11 cellular contexts compared by ENCODE assay signal in genomic region chr17:73643846-73644144, GRCh38. TPM values are rescaled to one million over a fixed set of nuclear protein-coding genes. Genes with fewer than 3 reads are reported as not detected.
DNase-seq lines count a peak whose midpoint lies in the region; ATAC-seq and TF ChIP-seq lines count a peak whose summit lies in the region.
"Had no signal": no experiment of that assay in that cellular context is flagged by ENCODE, and none has a peak within 500 bp of the region (broad histone marks: within the 10 kb centered on the region; RNA-seq: fewer than 3 reads in every experiment).

No MANE protein-coding gene starts in this region.

- TF ChIP-seq CTCF in RWPE2 (IDR thresholded peaks at IDR 0.05; ENCODE audit: poor library complexity, severe bottlenecking) (no peak), fibroblast of mammary gland (conservative IDR thresholded peaks at IDR 0.05; ENCODE audit: control insufficient read depth, insufficient read depth, low read depth, low read length) (no peak)

- CTCF ChIA-PET in CD8-positive, alpha-beta memory T cell (lab: Charles Lee), result interaction anchor here (1.8 kb wide), 1 partner anchor 11 kb away, joined by 6 read pairs; no protein-coding TSS in a partner anchor

- H3K27me3 Mint-ChIP-seq in CD8-positive, alpha-beta memory T cell, result peaks cover 31 to 55% of the 10 kb centered on the region in 2 donors

- H3K4me1 Mint-ChIP-seq in CD8-positive, alpha-beta memory T cell, result peaks cover 10 to 27% (median 12%) of the 10 kb centered on the region in 3 donors

- ATAC-seq in RWPE2 (ENCODE audit: low read depth) (no peak), GM18868 (IDR thresholded peaks at IDR 0.05; ENCODE audit: unreplicated experiment) (no peak), HG02798 (IDR thresholded peaks at IDR 0.05; ENCODE audit: poor library complexity, unreplicated experiment) (no peak)

- H3K4me3 ChIP-seq in CD8-positive, alpha-beta memory T cell (ENCODE audit: low read length), result peak overlapping the region; percentile 22
- H3K4me3 ChIP-seq in RWPE2 (ENCODE audit: severe bottlenecking) (peak overlapping the region; percentile 41), fibroblast of mammary gland (ENCODE audit: control insufficient read depth, low read depth, low read length) (peak overlapping the region; percentile 44), rectal smooth muscle tissue (ENCODE audit: low read length) (peak overlapping the region; percentile 61)

- POLR2A ChIA-PET in CD8-positive, alpha-beta memory T cell (lab: Charles Lee), result no interaction called here

- peaks cover 12% of the 10 kb centered on the region for H3K4me1 ChIP-seq in CD8-positive, alpha-beta memory T cell (ENCODE audit: insufficient read depth, low read length)
- H3K4me1 ChIP-seq in RWPE2 (ENCODE audit: insufficient read depth, poor library complexity, severe bottlenecking) (no peaks in the 10 kb centered on the region), rectal smooth muscle tissue (ENCODE audit: control insufficient read depth, insufficient read depth, low read length) (no peaks in the 10 kb centered on the region)

- no peak overlapping the region for H3K9ac ChIP-seq in rectal smooth muscle tissue (ENCODE audit: low read length)

- H3K27ac Mint-ChIP-seq in CD8-positive, alpha-beta memory T cell, result no peak overlapping the region

- peak overlapping the region; percentile 72 to 90 (median 80) for H3K4me3 Mint-ChIP-seq in CD8-positive, alpha-beta memory T cell

- no peak overlapping the region for H3K27ac ChIP-seq in CD8-positive, alpha-beta memory T cell (ENCODE audit: low read depth, low read length)
- no peak overlapping the region for H3K27ac ChIP-seq in RWPE2 (ENCODE audit: poor library complexity, severe bottlenecking)
- H3K27ac ChIP-seq in rectal smooth muscle tissue (ENCODE audit: low read depth, low read length), result no peak overlapping the region
- H3K27ac ChIP-seq: neutrophil had no signal

- no peak for DNase-seq in CD8-positive, alpha-beta memory T cell
- DNase-seq in RWPE2 (ENCODE audit: low spot score), result no peak
- DNase-seq in fibroblast of mammary gland (ENCODE audit: low read depth), result no peak
- DNase-seq in G401 (ENCODE audit: low spot score), result no peak
- DNase-seq in NCI-H2171 treated with DMSO at 0.1 percent for 48 hours (lab: John Stamatoyannopoulos, UW), result no peak
- DNase-seq: central memory CD4-positive, alpha-beta T cell; HCEC 1CT had no signal

- H3K36me3 ChIP-seq in CD8-positive, alpha-beta memory T cell (ENCODE audit: insufficient read depth, low read length), result no peaks in the 10 kb centered on the region
- H3K36me3 ChIP-seq in RWPE2 (ENCODE audit: low read depth), result no peaks in the 10 kb centered on the region
- H3K36me3 ChIP-seq in rectal smooth muscle tissue (ENCODE audit: control insufficient read depth, insufficient read depth, low read length), result no peaks in the 10 kb centered on the region
- H3K36me3 ChIP-seq: neutrophil had no signal

- no peaks in the 10 kb centered on the region for H3K9me3 ChIP-seq in CD8-positive, alpha-beta memory T cell (ENCODE audit: low read length)
- no peaks in the 10 kb centered on the region for H3K9me3 ChIP-seq in RWPE2 (ENCODE audit: severe bottlenecking)
- H3K9me3 ChIP-seq: neutrophil had no signal

- in situ Hi-C loops in G401 (cut with HindIII; ENCODE audit: low sequenced_read_pairs), result no loop called here

- H3K9me3 Mint-ChIP-seq in CD8-positive, alpha-beta memory T cell, result no peaks in the 10 kb centered on the region

- H3K36me3 Mint-ChIP-seq in CD8-positive, alpha-beta memory T cell, result no peaks in the 10 kb centered on the region

- H3K27me3 ChIP-seq in CD8-positive, alpha-beta memory T cell (ENCODE audit: insufficient read depth, low read length, poor library complexity, severe bottlenecking), result no peaks in the 10 kb centered on the region
- peaks cover 39% of the 10 kb centered on the region for H3K27me3 ChIP-seq in RWPE2 (ENCODE audit: insufficient read depth, poor library complexity, severe bottlenecking)
- H3K27me3 ChIP-seq in rectal smooth muscle tissue (ENCODE audit: control insufficient read depth, insufficient read depth, low read length), result peaks cover 8% of the 10 kb centered on the region

RNA-seq across cellular contexts. Expression of gene SDK2, which starts 0.5 kb away (rescaled TPM):
- total RNA-seq in CD8-positive, alpha-beta memory T cell, result under 1 TPM; 0.35 to 0.44 TPM
- 0.54 TPM for polyA plus RNA-seq in CD8-positive, alpha-beta memory T cell
- under 0.01 and 0.10 TPM in 2 replicates for total RNA-seq in G401 (2014; rRNA removed; shearing (Covaris generic))
